ENCODE assay signal across 10 cellular contexts in the genomic region with DNA sequence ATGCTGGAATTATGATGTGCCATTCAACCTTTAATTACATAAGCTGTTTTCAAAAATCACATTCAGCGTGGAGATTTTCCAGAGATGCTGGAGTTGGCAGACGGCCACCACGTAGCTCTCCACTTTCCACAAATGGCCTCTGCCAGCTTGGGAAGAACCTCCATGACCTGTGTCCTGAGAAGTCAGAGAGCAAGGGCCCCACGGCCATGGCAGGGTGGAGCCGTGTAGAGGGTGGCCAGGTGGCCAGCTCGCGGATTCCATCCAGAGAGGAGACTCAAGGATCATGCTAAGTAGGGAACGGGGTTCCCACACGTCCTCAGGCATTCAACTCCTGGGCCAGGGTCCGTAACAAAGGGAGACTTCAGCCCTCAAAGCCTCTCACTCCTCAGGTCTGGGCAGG. TPM values are rescaled to one million over a fixed set of nuclear protein-coding genes. Genes with fewer than 3 reads are reported as not detected.
A peak's percentile ranks its signal among the peaks of the same experiment; 100 is the strongest.
DNase-seq lines count a peak whose midpoint lies in the region; ATAC-seq and TF ChIP-seq lines count a peak whose summit lies in the region.
"Had no signal": no experiment of that assay in that cellular context is flagged by ENCODE, and none has a peak within 500 bp of the region (broad histone marks: within the 10 kb centered on the region; RNA-seq: fewer than 3 reads in every experiment).

No MANE protein-coding gene starts in this region.

- no peaks in the 10 kb centered on the region for H3K27me3 Mint-ChIP-seq in activated naive CD8-positive, alpha-beta T cell treated with anti-CD3 and anti-CD28 coated beads, Interleukin-2, amount 10 ng/mL, durations not matched to agents 7 days and 5 days

- H3K9ac ChIP-seq in muscle layer of colon (ENCODE audit: low read length), result no peak overlapping the region

- peaks cover 17% of the 10 kb centered on the region for H3K4me1 Mint-ChIP-seq in activated naive CD8-positive, alpha-beta T cell treated with anti-CD3 and anti-CD28 coated beads, Interleukin-2, amount 10 ng/mL, durations not matched to agents 7 days and 5 days

- H3K4me1 ChIP-seq in left ventricle myocardium inferior, result peaks cover 41% of the 10 kb centered on the region
- peaks cover 18% of the 10 kb centered on the region for H3K4me1 ChIP-seq in muscle layer of colon (ENCODE audit: insufficient read depth, low read length)
- H3K4me1 ChIP-seq: foreskin keratinocyte had no signal

- TF ChIP-seq CTCF in left ventricle myocardium inferior (IDR thresholded peaks at IDR 0.05; ENCODE audit: borderline replicate concordance), result no peak

- H3K36me3 ChIP-seq in left ventricle myocardium inferior (peaks cover 20% of the 10 kb centered on the region), muscle layer of colon (ENCODE audit: insufficient read depth, low read length) (peaks cover 12% of the 10 kb centered on the region)

- intact Hi-C loops in left ventricle myocardium inferior (cut with micrococcal nuclease) (no loop called here), cardiac septum (cut with DNase I) (no loop called here), Right ventricle myocardium superior (cut with DNase I) (no loop called here)

- POLR2A ChIA-PET in activated naive CD8-positive, alpha-beta T cell treated with anti-CD3 and anti-CD28 coated beads, Interleukin-2, amount 10 ng/mL, durations not matched to agents 7 days and 5 days (lab: Charles Lee), result interaction anchor here (0.9 to 3.9 kb wide), 7 partner anchors 8 to 158 kb away, joined by 3 to 50 read pairs (median 8); partner anchors contain the start of genes HMGCL, LYPLA2, PITHD1 and PNRC2

- peak overlapping the region; percentile 16 for H3K27ac ChIP-seq in left ventricle myocardium inferior (replicated peaks)
- peak overlapping the region; percentile 96 for H3K27ac ChIP-seq in muscle layer of colon (ENCODE audit: low read depth, low read length)
- H3K27ac ChIP-seq: foreskin keratinocyte had no signal

- H3K4me3 Mint-ChIP-seq in activated naive CD8-positive, alpha-beta T cell treated with anti-CD3 and anti-CD28 coated beads, Interleukin-2, amount 10 ng/mL, durations not matched to agents 7 days and 5 days, result peak overlapping the region; percentile 45

- peak overlapping the region; percentile 16 for H3K27ac Mint-ChIP-seq in activated naive CD8-positive, alpha-beta T cell treated with anti-CD3 and anti-CD28 coated beads, Interleukin-2, amount 10 ng/mL, durations not matched to agents 7 days and 5 days

- H3K27me3 ChIP-seq in left ventricle myocardium inferior (ENCODE audit: low read depth), result no peaks in the 10 kb centered on the region
- no peaks in the 10 kb centered on the region for H3K27me3 ChIP-seq in muscle layer of colon (ENCODE audit: control insufficient read depth in 1 of 2, insufficient read depth in 2 of 2, low read length in 2 of 2)
- H3K27me3 ChIP-seq: foreskin keratinocyte had no signal

- H3K36me3 Mint-ChIP-seq in activated naive CD8-positive, alpha-beta T cell treated with anti-CD3 and anti-CD28 coated beads, Interleukin-2, amount 10 ng/mL, durations not matched to agents 7 days and 5 days, result no peaks in the 10 kb centered on the region

- H3K9me3 ChIP-seq in left ventricle myocardium inferior (replicated peaks) (no peaks in the 10 kb centered on the region), muscle layer of colon (ENCODE audit: low read length) (no peaks in the 10 kb centered on the region)

- H3K9me3 Mint-ChIP-seq in activated naive CD8-positive, alpha-beta T cell treated with anti-CD3 and anti-CD28 coated beads, Interleukin-2, amount 10 ng/mL, durations not matched to agents 7 days and 5 days, result no peaks in the 10 kb centered on the region

- no peak for DNase-seq in left ventricle myocardium inferior
- no peak for DNase-seq in cardiac septum (ENCODE audit: low spot score)
- no peak for DNase-seq in activated naive CD8-positive, alpha-beta T cell treated with anti-CD3 and anti-CD28 coated beads, Interleukin-2, amount 10 ng/mL, durations not matched to agents 7 days and 5 days
- DNase-seq in stimulated activated CD4-positive, alpha-beta T cell treated with anti-CD3 and anti-CD28 coated beads, Interleukin-12 subunit alpha, Interleukin-12 subunit beta, amount 100 ng/mL, for 4 hours, result no peak
- no peak for DNase-seq in Right ventricle myocardium superior
- no peak for DNase-seq in DMS79 (lab: John Stamatoyannopoulos, UW)
- DNase-seq in SHP77 (lab: John Stamatoyannopoulos, UW), result no peak
- DNase-seq: foreskin keratinocyte, NCI-H226 had no signal

- no peak for ATAC-seq in activated naive CD8-positive, alpha-beta T cell treated with anti-CD3 and anti-CD28 coated beads, Interleukin-2, amount 10 ng/mL, durations not matched to agents 7 days and 5 days (ENCODE audit: low read depth)
- ATAC-seq in Right ventricle myocardium superior (ENCODE audit: poor library complexity), result no peak
- ATAC-seq: foreskin keratinocyte had no signal

- H3K4me3 ChIP-seq in left ventricle myocardium inferior, result peak overlapping the region; percentile 97
- no peak overlapping the region for H3K4me3 ChIP-seq in muscle layer of colon (ENCODE audit: low read depth in 1 of 2, low read length in 2 of 2)

RNA-seq across cellular contexts. Expression of gene GALE, which starts 1.3 kb away (rescaled TPM):
- total RNA-seq in left ventricle myocardium inferior, result 6.3 TPM
- 11.5 TPM for total RNA-seq in cardiac septum
- 10 to 100 TPM; 18.6 to 19.4 TPM for total RNA-seq in activated naive CD8-positive, alpha-beta T cell treated with anti-CD3 and anti-CD28 coated beads, Interleukin-2, amount 10 ng/mL, durations not matched to agents 7 days and 5 days
- 5.3 TPM for total RNA-seq in Right ventricle myocardium superior

RNA-seq across cellular contexts. Expression of gene LYPLA2, which starts 10.9 kb away (rescaled TPM):
- 26.2 TPM for total RNA-seq in left ventricle myocardium inferior
- total RNA-seq in cardiac septum, result 27.2 TPM
- 10 to 100 TPM; 67.0 to 82.5 TPM for total RNA-seq in activated naive CD8-positive, alpha-beta T cell treated with anti-CD3 and anti-CD28 coated beads, Interleukin-2, amount 10 ng/mL, durations not matched to agents 7 days and 5 days
- 26.8 TPM for total RNA-seq in Right ventricle myocardium superior

RNA-seq across cellular contexts. Expression of gene HMGCL, which starts 23.4 kb away (rescaled TPM):
- total RNA-seq in left ventricle myocardium inferior, result 31.9 TPM
- total RNA-seq in cardiac septum, result 27.9 TPM
- total RNA-seq in activated naive CD8-positive, alpha-beta T cell treated with anti-CD3 and anti-CD28 coated beads, Interleukin-2, amount 10 ng/mL, durations not matched to agents 7 days and 5 days, result 10 to 100 TPM; 35.4 to 37.2 TPM
- 34.3 TPM for total RNA-seq in Right ventricle myocardium superior

RNA-seq across cellular contexts. Expression of gene PITHD1, which starts 23.7 kb away (rescaled TPM):
- 40.3 TPM for total RNA-seq in left ventricle myocardium inferior
- 33.7 TPM for total RNA-seq in cardiac septum
- 10 to 100 TPM; 64.0 to 64.5 TPM for total RNA-seq in activated naive CD8-positive, alpha-beta T cell treated with anti-CD3 and anti-CD28 coated beads, Interleukin-2, amount 10 ng/mL, durations not matched to agents 7 days and 5 days
- total RNA-seq in Right ventricle myocardium superior, result 43.8 TPM

RNA-seq across cellular contexts. Expression of gene ELOA, which starts 58.6 kb away (rescaled TPM):
- 29.1 TPM for total RNA-seq in left ventricle myocardium inferior
- total RNA-seq in cardiac septum, result 28.8 TPM
- total RNA-seq in activated naive CD8-positive, alpha-beta T cell treated with anti-CD3 and anti-CD28 coated beads, Interleukin-2, amount 10 ng/mL, durations not matched to agents 7 days and 5 days, result 10 to 100 TPM; 27.0 to 27.7 TPM
- 34.5 TPM for total RNA-seq in Right ventricle myocardium superior
